In the genomic region with DNA sequence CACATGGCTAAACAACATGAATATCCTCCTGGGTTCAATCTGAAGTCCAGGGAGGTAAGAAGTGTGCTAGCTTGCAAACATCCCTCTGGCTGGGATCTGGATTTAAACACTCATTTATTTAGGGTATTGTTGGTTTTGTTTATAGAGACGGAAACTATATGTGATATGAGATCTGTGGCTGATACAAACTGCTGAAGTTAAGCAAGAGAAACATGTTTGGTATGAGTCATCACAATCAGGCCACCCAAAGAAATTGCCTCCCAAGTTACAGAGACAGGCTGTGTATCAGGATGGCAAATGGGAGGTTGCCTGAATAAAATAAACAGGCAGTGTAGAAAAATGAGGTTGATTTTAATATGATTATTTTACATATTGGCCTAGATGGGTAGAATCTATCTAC, we compare ENCODE assay signal across 17 cellular contexts.
DNase-seq lines count a peak whose midpoint lies in the region; ATAC-seq, FAIRE-seq and TF ChIP-seq lines count a peak whose summit lies in the region.
"Had no signal": no experiment of that assay in that cellular context is flagged by ENCODE, and none has a peak within 500 bp of the region (broad histone marks: within the 10 kb centered on the region; RNA-seq: fewer than 3 reads in every experiment).

No MANE protein-coding gene starts in this region.

- 0% methylated on average over 1 of the region's 1 CpG for WGBS in HepG2 (ENCODE audit: low lambda C conversion rate)
- WGBS in right lobe of liver (ENCODE audit: insufficient coverage, low coverage, low lambda C conversion rate, missing lambda C conversion rate) = 69% methylated on average over 1 of the region's 1 CpG
- WGBS in K562 (ENCODE audit: insufficient coverage, low coverage, missing lambda C conversion rate) = 0% methylated on average over 1 of the region's 1 CpG

- TF ChIP-seq EP300 in HepG2 (IDR thresholded peaks at IDR 0.05; ENCODE audit: low read depth in 2 of 2, low read length in 2 of 2) (no peak), HepG2 (CRISPR knock-in tag; IDR thresholded peaks at IDR 0.05; ENCODE audit: borderline replicate concordance) (no peak), K562 (IDR thresholded peaks at IDR 0.05; ENCODE audit: low read length) (no peak)

- no peak overlapping the region for H3K4me2 ChIP-seq in HepG2 (ENCODE audit: low read depth, low read length)
- no peak overlapping the region for H3K4me2 ChIP-seq in K562 (ENCODE audit: insufficient read depth, low read length)
- H3K4me2 ChIP-seq: KMS-11 had no signal

- BruUV-seq in HepG2 (replicated peaks; lab: Mats Ljungman, UMichigan) (no TSS peak), K562 (replicated peaks; lab: Mats Ljungman, UMichigan) (no TSS peak)

- in situ Hi-C loops in HepG2 (cut with HindIII; ENCODE audit: extremely low pct_ligation_motif_present, low pct_unique_long_range_greater_than_20kb) (no loop called here), K562 (cut with MboI) (no loop called here)

- TF ChIP-seq POLR2A in HepG2 (IDR thresholded peaks at IDR 0.05; ENCODE audit: insufficient read depth in 1 of 2, low read depth in 2 of 2, low read length in 2 of 2) (no peak), right lobe of liver (IDR thresholded peaks at IDR 0.05) (no peak), K562 (conservative IDR thresholded peaks at IDR 0.05) (no peak)

- ATAC-seq in HepG2 (no peak), right lobe of liver (no peak), K562 (no peak)
- ATAC-seq: gastrocnemius medialis, left lung, sciatic nerve had no signal

- POLR2A ChIA-PET in HepG2 (lab: Yijun Ruan, JAX) = no interaction called here
- POLR2A ChIA-PET in K562 (lab: Yijun Ruan, JAX) = no interaction called here

- no peak overlapping the region for H3K9ac ChIP-seq in HepG2 (ENCODE audit: insufficient read depth, low read depth, low read length)
- no peak overlapping the region for H3K9ac ChIP-seq in K562 (ENCODE audit: insufficient read depth in 1 of 2, low read depth in 2 of 2, low read length in 2 of 2)
- H3K9ac ChIP-seq: KMS-11 had no signal

- CTCF ChIA-PET in HepG2 (lab: Yijun Ruan, JAX; ENCODE audit: low intra/inter-chr PET ratio, low total read pairs) (no interaction called here), K562 (lab: Yijun Ruan, JAX; ENCODE audit: low intra/inter-chr PET ratio) (no interaction called here)

- intact Hi-C loops in HepG2 (cut with micrococcal nuclease; ENCODE audit: unreplicated experiment) (no loop called here), right lobe of liver (cut with DNase I) (no loop called here), K562 (cut with micrococcal nuclease) (no loop called here)

- TF ChIP-seq CTCF in HepG2 (CRISPR knock-in tag; IDR thresholded peaks at IDR 0.05) (no peak), right lobe of liver (IDR thresholded peaks at IDR 0.05) (no peak), K562 (IDR thresholded peaks at IDR 0.05 in 2 of 3, conservative IDR thresholded peaks at IDR 0.05 in 1 of 3; ENCODE audit: insufficient read depth in 2 of 3, low read depth in 1 of 3, low read length in 3 of 3) (no peak)

- H3K36me3 ChIP-seq in HepG2 (replicated peaks in 1 of 2; ENCODE audit: control insufficient read depth in 1 of 2, insufficient read depth in 2 of 2, low read length in 2 of 2) (no peaks in the 10 kb centered on the region), right lobe of liver (no peaks in the 10 kb centered on the region), K562 (ENCODE audit: control insufficient read depth, insufficient read depth, low read length) (no peaks in the 10 kb centered on the region)
- H3K36me3 ChIP-seq: adrenal gland, gastrocnemius medialis, left lung had no signal

- no peaks in the 10 kb centered on the region for H3K9me1 ChIP-seq in K562 (ENCODE audit: control insufficient read depth, insufficient read depth, low read length)

- DNase-seq in HepG2 (ENCODE audit: low spot score) (no peak), right lobe of liver (no peak), M059J (ENCODE audit: low read depth) (peak; percentile 67), K562 (ENCODE audit: extremely low read depth in 1 of 4, low spot score in 3 of 4) (no peak), amygdala (lab: John Stamatoyannopoulos, UW) (no peak), germinal center (ENCODE audit: low spot score) (no peak), NCI-H82 (lab: John Stamatoyannopoulos, UW) (no peak)
- no peak for DNase-seq in NK-92 treated with Interleukin-12 subunit alpha and Interleukin-12 subunit beta, amount 100 ng/mL, for 24 hours (lab: John Stamatoyannopoulos, UW)
- DNase-seq: adrenal gland; endodermal cell; gastrocnemius medialis; left lung; NCI-H1436 treated with DMSO at 0.1 percent for 48 hours; RPMI8226; stimulated activated CD4-positive, alpha-beta T cell treated with anti-CD3 and anti-CD28 coated beads, Interleukin-1b, Interleukin-23, amount 100 ng/mL, for 48 hours had no signal

- H3K27me3 ChIP-seq in HepG2 (ENCODE audit: control insufficient read depth in 1 of 2, insufficient read depth in 2 of 2, low read length in 2 of 2) (no peaks in the 10 kb centered on the region), right lobe of liver (no peaks in the 10 kb centered on the region), K562 (ENCODE audit: control insufficient read depth in 2 of 2, insufficient read depth in 2 of 2, low read length in 2 of 2) (no peaks in the 10 kb centered on the region)
- H3K27me3 ChIP-seq: adrenal gland, gastrocnemius medialis, left lung had no signal

- H4K20me1 ChIP-seq in HepG2 (ENCODE audit: insufficient read depth, low read length) = no peaks in the 10 kb centered on the region
- no peaks in the 10 kb centered on the region for H4K20me1 ChIP-seq in K562 (replicated peaks; ENCODE audit: control insufficient read depth, insufficient read depth, low read length)

- no peak for TF ChIP-seq RAD21 in HepG2 (CRISPR knock-in tag; IDR thresholded peaks at IDR 0.05)
- TF ChIP-seq RAD21 in K562 (CRISPR knock-in tag; conservative IDR thresholded peaks at IDR 0.05 in 1 of 2, IDR thresholded peaks at IDR 0.05 in 1 of 2) = no peak

- H3K79me2 ChIP-seq in HepG2 (ENCODE audit: insufficient read depth, low read length) = no peaks in the 10 kb centered on the region
- no peaks in the 10 kb centered on the region for H3K79me2 ChIP-seq in K562 (ENCODE audit: control insufficient read depth, insufficient read depth, low read length)

- H3K4me1 ChIP-seq in HepG2 (ENCODE audit: insufficient read depth, low read length) = no peaks in the 10 kb centered on the region
- H3K4me1 ChIP-seq in right lobe of liver = no peaks in the 10 kb centered on the region
- no peaks in the 10 kb centered on the region for H3K4me1 ChIP-seq in K562 (replicated peaks in 1 of 2; ENCODE audit: control insufficient read depth in 2 of 2, insufficient read depth in 2 of 2, low read length in 2 of 2)
- H3K4me1 ChIP-seq: adrenal gland, gastrocnemius medialis, left lung had no signal

- H3K9me3 ChIP-seq in HepG2 (ENCODE audit: low read length) (no peaks in the 10 kb centered on the region), right lobe of liver (no peaks in the 10 kb centered on the region), K562 (replicated peaks; ENCODE audit: control insufficient read depth, insufficient read depth, low read depth, low read length) (no peaks in the 10 kb centered on the region)
- H3K9me3 ChIP-seq: adrenal gland, gastrocnemius medialis had no signal

- H3K27ac ChIP-seq in HepG2 (ENCODE audit: extremely low read length, insufficient read depth, low read length) (no peak overlapping the region), right lobe of liver (no peak overlapping the region), K562 (ENCODE audit: extremely low read depth, low read depth, low read length) (no peak overlapping the region)
- H3K27ac ChIP-seq: adrenal gland, gastrocnemius medialis, KMS-11, left lung had no signal

- FAIRE-seq in HepG2 (lab: Jason Lieb, UNC) (no peak), K562 (lab: Jason Lieb, UNC) (no peak)

- no peak overlapping the region for H3K4me3 ChIP-seq in HepG2 (replicated peaks in 1 of 3; ENCODE audit: insufficient read depth in 1 of 3, low read depth in 2 of 3, low read length in 3 of 3)
- no peak overlapping the region for H3K4me3 ChIP-seq in right lobe of liver
- H3K4me3 ChIP-seq in K562 = no peak overlapping the region
- H3K4me3 ChIP-seq: adrenal gland, gastrocnemius medialis, left lung had no signal

- H2AFZ ChIP-seq in HepG2 (ENCODE audit: low read length) (no peak overlapping the region), K562 (ENCODE audit: low read depth, low read length) (no peak overlapping the region)

TF ChIP-seq in HepG2, 621 proteins besides CTCF, POLR2A, EP300 and RAD21:
- TF ChIP-seq RBAK (CRISPR knock-in tag; IDR thresholded peaks at IDR 0.05) (no peak), CEBPB (IDR thresholded peaks at IDR 0.05; ENCODE audit: borderline replicate concordance, low read depth, low read length) (no peak), FOSL2 (CRISPR knock-in tag; IDR thresholded peaks at IDR 0.05) (peak; percentile 22; the same call in 1 of the 2 replicates), ZNF674 (CRISPR knock-in tag; IDR thresholded peaks at IDR 0.05; ENCODE audit: low read depth) (no peak), ASH2L (IDR thresholded peaks at IDR 0.05; ENCODE audit: insufficient read length, low read depth, low read length) (no peak), MED13 (CRISPR knock-in tag; IDR thresholded peaks at IDR 0.05) (no peak)

TF ChIP-seq in K562, 482 proteins besides CTCF, POLR2A, EP300 and RAD21 (continues in another document):
- TF ChIP-seq CEBPB (tag; IDR thresholded peaks at IDR 0.05) = 0 out of 2 replicates have a peak, but pooled peaks have one; percentile 9
- TF ChIP-seq MAZ (CRISPR knock-in tag; conservative IDR thresholded peaks at IDR 0.05 in 1 of 2, IDR thresholded peaks at IDR 0.05 in 1 of 2) = no peak
- no peak for TF ChIP-seq NR2C1 (IDR thresholded peaks at IDR 0.05)
- no peak for TF ChIP-seq NR2C1 (tag; IDR thresholded peaks at IDR 0.05)
- TF ChIP-seq ZNF584 (CRISPR knock-in tag; IDR thresholded peaks at IDR 0.05; ENCODE audit: low read depth) = no peak
- TF ChIP-seq ZFP1 (CRISPR knock-in tag; IDR thresholded peaks at IDR 0.05) = no peak
- no peak for TF ChIP-seq PRMT5 (CRISPR knock-in tag; IDR thresholded peaks at IDR 0.05)
- TF ChIP-seq, protein P1, sequence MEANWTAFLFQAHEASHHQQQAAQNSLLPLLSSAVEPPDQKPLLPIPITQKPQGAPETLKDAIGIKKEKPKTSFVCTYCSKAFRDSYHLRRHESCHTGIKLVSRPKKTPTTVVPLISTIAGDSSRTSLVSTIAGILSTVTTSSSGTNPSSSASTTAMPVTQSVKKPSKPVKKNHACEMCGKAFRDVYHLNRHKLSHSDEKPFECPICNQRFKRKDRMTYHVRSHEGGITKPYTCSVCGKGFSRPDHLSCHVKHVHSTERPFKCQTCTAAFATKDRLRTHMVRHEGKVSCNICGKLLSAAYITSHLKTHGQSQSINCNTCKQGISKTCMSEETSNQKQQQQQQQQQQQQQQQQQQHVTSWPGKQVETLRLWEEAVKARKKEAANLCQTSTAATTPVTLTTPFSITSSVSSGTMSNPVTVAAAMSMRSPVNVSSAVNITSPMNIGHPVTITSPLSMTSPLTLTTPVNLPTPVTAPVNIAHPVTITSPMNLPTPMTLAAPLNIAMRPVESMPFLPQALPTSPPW (CRISPR knock-in tag; IDR thresholded peaks at IDR 0.05) = no peak
- no peak for TF ChIP-seq GATAD2A (IDR thresholded peaks at IDR 0.05)
- TF ChIP-seq ZNF24 (IDR thresholded peaks at IDR 0.05) = no peak
- TF ChIP-seq ZFP30 (CRISPR knock-in tag; IDR thresholded peaks at IDR 0.05; ENCODE audit: borderline replicate concordance) = no peak
- no peak for TF ChIP-seq NCOA1 (IDR thresholded peaks at IDR 0.05; ENCODE audit: low read depth)

Comparison
In these comparisons a context has a peak if more than half of its experiments do, and no peak if none do; other contexts are left out.
1. Of the 241 proteins assayed by ChIP-seq in both HepG2 and K562: peak only in HepG2: none; only in K562: CEBPB, FOSL1, JUNB and JUND; in both: none; in neither: 235; mixed calls (peak in some experiments, not most) for 2.